In genomic region chr19:50311723-50312635, GRCh38 we compare ENCODE assay signal across 12 cellular contexts. TPM values are rescaled to one million over a fixed set of nuclear protein-coding genes. Genes with fewer than 3 reads are reported as not detected.
DNase-seq lines count a peak whose midpoint lies in the region; ATAC-seq and TF ChIP-seq lines count a peak whose summit lies in the region.
"Had no signal": no experiment of that assay in that cellular context is flagged by ENCODE, and none has a peak within 500 bp of the region (broad histone marks: within the 10 kb centered on the region; RNA-seq: fewer than 3 reads in every experiment).

No MANE protein-coding gene starts in this region.

- H3K9me2 ChIP-seq in GM23338 (ENCODE audit: insufficient read depth) = no peaks in the 10 kb centered on the region

- H3K4me1 Mint-ChIP-seq in GM23338 = no peaks in the 10 kb centered on the region

- H3K27ac Mint-ChIP-seq in GM23338 = no peak overlapping the region

- H3K4me1 ChIP-seq in GM23338 (ENCODE audit: insufficient read depth) = peaks cover 12% of the 10 kb centered on the region

- no peak for TF ChIP-seq CTCF in GM23338 (conservative IDR thresholded peaks at IDR 0.05; ENCODE audit: low read depth in 2 of 2)

- peak overlapping the region; percentile 88 for H3K27ac ChIP-seq in GM23338 (ENCODE audit: low read depth)

- no peaks in the 10 kb centered on the region for H3K79me2 ChIP-seq in GM23338 (replicated peaks; ENCODE audit: insufficient read depth)

- peak overlapping the region; percentile 95 for H3K4me2 ChIP-seq in GM23338

- H4K20me1 ChIP-seq in GM23338 (replicated peaks; ENCODE audit: insufficient read depth) = no peaks in the 10 kb centered on the region

- peak overlapping the region; percentile 16; the same call in 1 of the 2 replicates for H2AFZ ChIP-seq in GM23338

- H3K27me3 Mint-ChIP-seq in GM23338 (ENCODE audit: insufficient read depth, low read depth, poor library complexity) = peaks cover 10% of the 10 kb centered on the region

- H3K27me3 ChIP-seq in GM23338 (ENCODE audit: insufficient read depth) = peaks cover 11% of the 10 kb centered on the region

- H3K36me3 ChIP-seq in GM23338 (ENCODE audit: insufficient read depth) = peaks cover 6% of the 10 kb centered on the region; the same call in 1 of the 2 replicates

- H3F3A ChIP-seq in GM23338 (replicated peaks; ENCODE audit: low read depth) = peaks cover 32% of the 10 kb centered on the region

- H3K9me3 Mint-ChIP-seq in GM23338 = peaks cover 88% of the 10 kb centered on the region

- DNase-seq in A172 (ENCODE audit: low spot score) (peak; percentile 27), GM23338 (ENCODE audit: low spot score) (peak; percentile 96), OCI-M1 (lab: John Stamatoyannopoulos, UW) (peak; percentile 24), activated gamma-delta T cell (lab: John Stamatoyannopoulos, UW) (no peak), cerebellum (ENCODE audit: low spot score) (no peak), UCSD-AML1 (lab: John Stamatoyannopoulos, UW; ENCODE audit: unreplicated experiment) (no peak), hepatic stellate cell (ENCODE audit: low spot score) (no peak)
- DNase-seq: activated naive CD4-positive, alpha-beta T cell treated with Interleukin-2 at 50 U/mL for 16 hours; Calu3; naive B cell had no signal

- no peak for ATAC-seq in GM23338
- ATAC-seq: esophagus mucosa had no signal

- H3K4me3 ChIP-seq in GM23338 (peak overlapping the region; percentile 79), iPS-11a (ENCODE audit: low read depth, low read length) (peak overlapping the region; percentile 49)

- no peak overlapping the region for H3K4me3 Mint-ChIP-seq in GM23338

- peaks cover 30% of the 10 kb centered on the region for H3K36me3 Mint-ChIP-seq in GM23338 (ENCODE audit: low read depth)

TF ChIP-seq in GM23338, 12 proteins besides CTCF, POLR2A, EP300 and RAD21:
- TF ChIP-seq ZNF114 (CRISPR knock-in tag; IDR thresholded peaks at IDR 0.05) (no peak), POLR2AphosphoS5 (IDR thresholded peaks at IDR 0.05; ENCODE audit: low read depth) (peak; percentile 71)

RNA-seq across cellular contexts. Expression of gene KCNC3, which starts 17.2 kb away (rescaled TPM):
- 0.22 TPM in 1 of 2 replicates, not detected in the other for total RNA-seq in A172 (2014; rRNA removed; shearing (Covaris generic))
- 2.7 and 3.4 TPM in 2 replicates for total RNA-seq in GM23338 (2014; rRNA removed; shearing (Covaris generic))
- polyA plus RNA-seq in GM23338 (2016; fragmentation: Nextera tagmentation; extraction: Ambion mirVana) = 0.89 and 1.3 TPM in 2 replicates
- total RNA-seq in cerebellum = 6.3 TPM

RNA-seq across cellular contexts. Expression of gene NAPSA, which starts 53.5 kb away (rescaled TPM):
- total RNA-seq in A172 (2014; rRNA removed; shearing (Covaris generic)) = 0.07 and 0.16 TPM in 2 replicates
- total RNA-seq in GM23338 (2014; rRNA removed; shearing (Covaris generic)) = 0.14 and 0.27 TPM in 2 replicates
- polyA plus RNA-seq in GM23338 (2016; fragmentation: Nextera tagmentation; extraction: Ambion mirVana) = 0.63 and 0.99 TPM in 2 replicates
- total RNA-seq in cerebellum = 0.36 TPM

Comparison
In these comparisons a context has a peak if more than half of its experiments do, and no peak if none do; other contexts are left out.
1. DNase-seq: peak in A172 (single experiment), GM23338 (single experiment) and OCI-M1 (single experiment); none in activated gamma-delta T cell (single experiment), cerebellum (single experiment), UCSD-AML1 (single experiment) and hepatic stellate cell (single experiment).